In genomic region chr1:155113450-155113985, GRCh38 we compare ENCODE assay signal across 19 cellular contexts.
"Had no signal": no experiment of that assay in that cellular context is flagged by ENCODE, and none has a peak within 500 bp of the region (broad histone marks: within the 10 kb centered on the region; RNA-seq: fewer than 3 reads in every experiment).

No MANE protein-coding gene starts in this region.

- H3K79me2 ChIP-seq: hepatocyte, parathyroid adenoma had no signal

- H3K27me3 ChIP-seq: adrenal gland, ascending aorta, brain microvascular endothelial cell, foreskin keratinocyte, hepatocyte had no signal

- H3K9ac ChIP-seq: parathyroid adenoma had no signal

- H3K36me3 ChIP-seq: adrenal gland, ascending aorta, brain microvascular endothelial cell, lower lobe of right lung had no signal

- H2AFZ ChIP-seq: hepatocyte, parathyroid adenoma had no signal

- H3K27ac ChIP-seq: adrenal gland, ascending aorta, brain microvascular endothelial cell, foreskin keratinocyte, hepatocyte, lower lobe of right lung, parathyroid adenoma had no signal

- DNase-seq: activated T-cell treated with anti-CD3 and anti-CD28 coated beads, Interleukin-2, amount 50 U/mL, for 24 hours; adrenal gland; brain microvascular endothelial cell; caudate nucleus; effector CD4-positive, alpha-beta T cell; foreskin keratinocyte; immature natural killer cell; lower lobe of right lung; mesendoderm; mucosa of descending colon; nephron progenitor cell; nucleus accumbens; right cardiac atrium; stimulated activated CD4-positive, alpha-beta T cell treated with anti-CD3 and anti-CD28 coated beads, Interleukin-12 subunit alpha, Interleukin-12 subunit beta, amount 100 ng/mL, for 4 hours; stimulated activated CD4-positive, alpha-beta T cell treated with anti-CD3 and anti-CD28 coated beads, Interleukin-4, amount 100 ng/mL, for 4 hours; stimulated activated naive CD8-positive, alpha-beta T cell treated with anti-CD3 and anti-CD28 coated beads, Interleukin-15, Interleukin-2, amounts not matched to agents 100 U/mL and 50 U/mL, for 24 hours had no signal

- H3K9me3 ChIP-seq: adrenal gland, ascending aorta, lower lobe of right lung, mucosa of descending colon had no signal

- H3K4me1 ChIP-seq: adrenal gland, ascending aorta, foreskin keratinocyte, lower lobe of right lung, parathyroid adenoma had no signal

- H3K4me2 ChIP-seq: hepatocyte had no signal

- H3K4me3 ChIP-seq: adrenal gland, ascending aorta, hepatocyte, lower lobe of right lung, mucosa of descending colon had no signal
